24 cellular contexts compared by ENCODE assay signal in the genomic region with DNA sequence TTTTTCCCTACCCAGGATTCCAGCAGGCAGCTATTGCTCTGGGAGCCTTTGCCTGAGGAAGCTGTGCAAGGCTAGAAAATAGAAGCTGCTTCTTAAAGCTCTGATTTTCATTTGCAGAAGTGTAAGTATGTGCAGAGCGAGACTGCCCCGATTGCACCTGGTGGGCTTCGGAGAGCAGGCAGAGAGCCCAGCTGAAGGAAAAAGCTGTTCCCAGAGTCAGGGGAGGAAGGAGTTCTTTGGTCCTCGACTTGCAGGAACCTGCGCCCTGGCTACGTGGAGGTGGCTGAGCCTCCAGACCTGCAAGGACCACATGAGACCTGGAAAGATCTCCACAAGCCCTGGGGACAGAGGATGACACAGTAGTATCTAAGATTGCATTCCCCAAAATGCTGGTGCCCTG.
"Had no signal": no experiment of that assay in that cellular context is flagged by ENCODE, and none has a peak within 500 bp of the region (broad histone marks: within the 10 kb centered on the region; RNA-seq: fewer than 3 reads in every experiment).

No MANE protein-coding gene starts in this region.

- H3K4me1 ChIP-seq: ascending aorta had no signal

- H3K9me3 ChIP-seq: ascending aorta had no signal

- H3K4me3 Mint-ChIP-seq: activated CD4-positive, alpha-beta memory T cell treated with anti-CD3 and anti-CD28 coated beads, Interleukin-2, amount 10 ng/mL, durations not matched to agents 7 days and 5 days; activated CD4-positive, alpha-beta T cell treated with anti-CD3 and anti-CD28 coated beads, Interleukin-2, amount 10 ng/mL, durations not matched to agents 7 days and 5 days; activated naive CD4-positive, alpha-beta T cell treated with anti-CD3 and anti-CD28 coated beads, Interleukin-2, amount 10 ng/mL, durations not matched to agents 7 days and 5 days; activated naive CD8-positive, alpha-beta T cell treated with anti-CD3 and anti-CD28 coated beads, Interleukin-2, amount 10 ng/mL, durations not matched to agents 7 days and 5 days; activated T-cell treated with anti-CD3 and anti-CD28 coated beads, Interleukin-2, amount 50 U/mL, for 24 hours; activated T-cell treated with anti-CD3 and anti-CD28 coated beads, Interleukin-2, amount 50 U/mL, for 72 hours had no signal

- H3K27me3 Mint-ChIP-seq: activated CD4-positive, alpha-beta memory T cell treated with anti-CD3 and anti-CD28 coated beads, Interleukin-2, amount 10 ng/mL, durations not matched to agents 7 days and 5 days; activated CD4-positive, alpha-beta T cell treated with anti-CD3 and anti-CD28 coated beads, Interleukin-2, amount 10 ng/mL, durations not matched to agents 7 days and 5 days; activated naive CD4-positive, alpha-beta T cell treated with anti-CD3 and anti-CD28 coated beads, Interleukin-2, amount 10 ng/mL, durations not matched to agents 7 days and 5 days; activated naive CD8-positive, alpha-beta T cell treated with anti-CD3 and anti-CD28 coated beads, Interleukin-2, amount 10 ng/mL, durations not matched to agents 7 days and 5 days had no signal

- DNase-seq: activated CD4-positive, alpha-beta memory T cell treated with anti-CD3 and anti-CD28 coated beads, Interleukin-2, amount 10 ng/mL, durations not matched to agents 7 days and 5 days; activated CD4-positive, alpha-beta T cell treated with anti-CD3 and anti-CD28 coated beads for 1 hour; activated CD4-positive, alpha-beta T cell treated with anti-CD3 and anti-CD28 coated beads for 4 hours; activated CD4-positive, alpha-beta T cell treated with anti-CD3 and anti-CD28 coated beads, Interleukin-2, amount 10 ng/mL, durations not matched to agents 7 days and 5 days; activated CD4-positive, alpha-beta T cell treated with anti-CD3 and anti-CD28 coated beads, Interleukin-2, amount 50 U/mL, for 4 hours; activated CD8-positive, alpha-beta memory T cell treated with anti-CD3 and anti-CD28 coated beads, Interleukin-2, amount 50 U/mL, for 48 hours; activated gamma-delta T cell; activated naive CD4-positive, alpha-beta T cell; activated naive CD4-positive, alpha-beta T cell treated with anti-CD3 and anti-CD28 coated beads, Interleukin-2, amount 10 ng/mL, durations not matched to agents 7 days and 5 days; activated naive CD8-positive, alpha-beta T cell treated with anti-CD3 and anti-CD28 coated beads, Interleukin-2, amount 10 ng/mL, durations not matched to agents 7 days and 5 days; activated T-cell treated with anti-CD3 and anti-CD28 coated beads for 4 hours; activated T-cell treated with anti-CD3 and anti-CD28 coated beads, Interleukin-2, amount 50 U/mL, for 24 hours; activated T-cell treated with anti-CD3 and anti-CD28 coated beads, Interleukin-2, amount 50 U/mL, for 72 hours; brain microvascular endothelial cell; caudate nucleus; cortex of kidney; dermis blood vessel endothelial cell; effector CD8-positive, alpha-beta T cell; foreskin fibroblast; head of caudate nucleus; T-helper 2 cell had no signal

- H3K27ac Mint-ChIP-seq: activated CD4-positive, alpha-beta memory T cell treated with anti-CD3 and anti-CD28 coated beads, Interleukin-2, amount 10 ng/mL, durations not matched to agents 7 days and 5 days; activated CD4-positive, alpha-beta T cell treated with anti-CD3 and anti-CD28 coated beads, Interleukin-2, amount 10 ng/mL, durations not matched to agents 7 days and 5 days; activated naive CD4-positive, alpha-beta T cell treated with anti-CD3 and anti-CD28 coated beads, Interleukin-2, amount 10 ng/mL, durations not matched to agents 7 days and 5 days; activated naive CD4-positive, alpha-beta T cell treated with anti-CD3 and anti-CD28 coated beads, Interleukin-2, amount 50 U/mL, for 72 hours; activated naive CD8-positive, alpha-beta T cell treated with anti-CD3 and anti-CD28 coated beads, Interleukin-2, amount 10 ng/mL, durations not matched to agents 7 days and 5 days; activated T-cell treated with anti-CD3 and anti-CD28 coated beads, Interleukin-2, amount 50 U/mL, for 24 hours; activated T-cell treated with anti-CD3 and anti-CD28 coated beads, Interleukin-2, amount 50 U/mL, for 72 hours had no signal

- H3K36me3 Mint-ChIP-seq: activated naive CD4-positive, alpha-beta T cell treated with anti-CD3 and anti-CD28 coated beads, Interleukin-2, amount 10 ng/mL, durations not matched to agents 7 days and 5 days; activated naive CD4-positive, alpha-beta T cell treated with anti-CD3 and anti-CD28 coated beads, Interleukin-2, amount 50 U/mL, for 72 hours; activated naive CD8-positive, alpha-beta T cell treated with anti-CD3 and anti-CD28 coated beads, Interleukin-2, amount 10 ng/mL, durations not matched to agents 7 days and 5 days had no signal

- H3K36me3 ChIP-seq: ascending aorta, brain microvascular endothelial cell had no signal

- H3K9me3 Mint-ChIP-seq: activated CD4-positive, alpha-beta memory T cell treated with anti-CD3 and anti-CD28 coated beads, Interleukin-2, amount 10 ng/mL, durations not matched to agents 7 days and 5 days; activated CD4-positive, alpha-beta T cell treated with anti-CD3 and anti-CD28 coated beads, Interleukin-2, amount 10 ng/mL, durations not matched to agents 7 days and 5 days; activated naive CD4-positive, alpha-beta T cell treated with anti-CD3 and anti-CD28 coated beads, Interleukin-2, amount 10 ng/mL, durations not matched to agents 7 days and 5 days; activated naive CD4-positive, alpha-beta T cell treated with anti-CD3 and anti-CD28 coated beads, Interleukin-2, amount 50 U/mL, for 72 hours; activated naive CD8-positive, alpha-beta T cell treated with anti-CD3 and anti-CD28 coated beads, Interleukin-2, amount 10 ng/mL, durations not matched to agents 7 days and 5 days; activated T-cell treated with anti-CD3 and anti-CD28 coated beads, Interleukin-2, amount 50 U/mL, for 24 hours had no signal

- H3K4me1 Mint-ChIP-seq: activated CD4-positive, alpha-beta memory T cell treated with anti-CD3 and anti-CD28 coated beads, Interleukin-2, amount 10 ng/mL, durations not matched to agents 7 days and 5 days; activated CD4-positive, alpha-beta T cell treated with anti-CD3 and anti-CD28 coated beads, Interleukin-2, amount 10 ng/mL, durations not matched to agents 7 days and 5 days; activated naive CD4-positive, alpha-beta T cell treated with anti-CD3 and anti-CD28 coated beads, Interleukin-2, amount 10 ng/mL, durations not matched to agents 7 days and 5 days; activated naive CD8-positive, alpha-beta T cell treated with anti-CD3 and anti-CD28 coated beads, Interleukin-2, amount 10 ng/mL, durations not matched to agents 7 days and 5 days had no signal

- ATAC-seq: activated naive CD4-positive, alpha-beta T cell treated with anti-CD3 and anti-CD28 coated beads, Interleukin-2, amount 50 U/mL, for 72 hours; activated T-cell treated with anti-CD3 and anti-CD28 coated beads, Interleukin-2, amount 50 U/mL, for 72 hours; esophagus mucosa had no signal

- H3K27ac ChIP-seq: ascending aorta, brain microvascular endothelial cell had no signal

- H3K27me3 ChIP-seq: ascending aorta, brain microvascular endothelial cell had no signal

- H3K4me3 ChIP-seq: ascending aorta had no signal
